In genomic region chr1:70042090-70042716, GRCh38 we compare ENCODE assay signal across 1 cellular context.
TF ChIP-seq lines count a peak whose summit lies in the region.

No MANE protein-coding gene starts in this region.

TF ChIP-seq in K562, 482 proteins besides CTCF, POLR2A, EP300 and RAD21 (continued from another document):
- TF ChIP-seq, protein P1, sequence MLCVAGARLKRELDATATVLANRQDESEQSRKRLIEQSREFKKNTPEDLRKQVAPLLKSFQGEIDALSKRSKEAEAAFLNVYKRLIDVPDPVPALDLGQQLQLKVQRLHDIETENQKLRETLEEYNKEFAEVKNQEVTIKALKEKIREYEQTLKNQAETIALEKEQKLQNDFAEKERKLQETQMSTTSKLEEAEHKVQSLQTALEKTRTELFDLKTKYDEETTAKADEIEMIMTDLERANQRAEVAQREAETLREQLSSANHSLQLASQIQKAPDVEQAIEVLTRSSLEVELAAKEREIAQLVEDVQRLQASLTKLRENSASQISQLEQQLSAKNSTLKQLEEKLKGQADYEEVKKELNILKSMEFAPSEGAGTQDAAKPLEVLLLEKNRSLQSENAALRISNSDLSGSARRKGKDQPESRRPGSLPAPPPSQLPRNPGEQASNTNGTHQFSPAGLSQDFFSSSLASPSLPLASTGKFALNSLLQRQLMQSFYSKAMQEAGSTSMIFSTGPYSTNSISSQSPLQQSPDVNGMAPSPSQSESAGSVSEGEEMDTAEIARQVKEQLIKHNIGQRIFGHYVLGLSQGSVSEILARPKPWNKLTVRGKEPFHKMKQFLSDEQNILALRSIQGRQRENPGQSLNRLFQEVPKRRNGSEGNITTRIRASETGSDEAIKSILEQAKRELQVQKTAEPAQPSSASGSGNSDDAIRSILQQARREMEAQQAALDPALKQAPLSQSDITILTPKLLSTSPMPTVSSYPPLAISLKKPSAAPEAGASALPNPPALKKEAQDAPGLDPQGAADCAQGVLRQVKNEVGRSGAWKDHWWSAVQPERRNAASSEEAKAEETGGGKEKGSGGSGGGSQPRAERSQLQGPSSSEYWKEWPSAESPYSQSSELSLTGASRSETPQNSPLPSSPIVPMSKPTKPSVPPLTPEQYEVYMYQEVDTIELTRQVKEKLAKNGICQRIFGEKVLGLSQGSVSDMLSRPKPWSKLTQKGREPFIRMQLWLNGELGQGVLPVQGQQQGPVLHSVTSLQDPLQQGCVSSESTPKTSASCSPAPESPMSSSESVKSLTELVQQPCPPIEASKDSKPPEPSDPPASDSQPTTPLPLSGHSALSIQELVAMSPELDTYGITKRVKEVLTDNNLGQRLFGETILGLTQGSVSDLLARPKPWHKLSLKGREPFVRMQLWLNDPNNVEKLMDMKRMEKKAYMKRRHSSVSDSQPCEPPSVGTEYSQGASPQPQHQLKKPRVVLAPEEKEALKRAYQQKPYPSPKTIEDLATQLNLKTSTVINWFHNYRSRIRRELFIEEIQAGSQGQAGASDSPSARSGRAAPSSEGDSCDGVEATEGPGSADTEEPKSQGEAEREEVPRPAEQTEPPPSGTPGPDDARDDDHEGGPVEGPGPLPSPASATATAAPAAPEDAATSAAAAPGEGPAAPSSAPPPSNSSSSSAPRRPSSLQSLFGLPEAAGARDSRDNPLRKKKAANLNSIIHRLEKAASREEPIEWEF (CRISPR knock-in tag; IDR thresholded peaks at IDR 0.05) = peak; percentile 37; the same call in 1 of the 2 replicates
- TF ChIP-seq ZNF23 (CRISPR knock-in tag; IDR thresholded peaks at IDR 0.05) = peak; percentile 64; the same call in 1 of the 2 replicates
- peak; percentile 61; the same call in 1 of the 2 replicates for TF ChIP-seq NFRKB (IDR thresholded peaks at IDR 0.05; ENCODE audit: low read depth)
- peak; percentile 51; the same call in 1 of the 2 replicates for TF ChIP-seq BACH1 (tag; IDR thresholded peaks at IDR 0.05)
- TF ChIP-seq ZNF174 (CRISPR knock-in tag; IDR thresholded peaks at IDR 0.05) = 0 out of 2 replicates have a peak, but pooled peaks have one; percentile 9
- peak; percentile 27; the same call in 1 of the 2 replicates for TF ChIP-seq LEF1 (IDR thresholded peaks at IDR 0.05)
- TF ChIP-seq CREM (IDR thresholded peaks at IDR 0.05; ENCODE audit: low read depth) = peak; percentile 36
- no peak for TF ChIP-seq MYNN (IDR thresholded peaks at IDR 0.05)
- TF ChIP-seq MYNN (CRISPR knock-in tag; IDR thresholded peaks at IDR 0.05) = no peak
- peak; percentile 37; the same call in 1 of the 2 replicates for TF ChIP-seq ZNF584 (CRISPR knock-in tag; IDR thresholded peaks at IDR 0.05; ENCODE audit: low read depth)
- no peak for TF ChIP-seq MCM3 (IDR thresholded peaks at IDR 0.05)
- TF ChIP-seq FOXK2 (conservative IDR thresholded peaks at IDR 0.05 in 1 of 2, IDR thresholded peaks at IDR 0.05 in 1 of 2; ENCODE audit: low read depth in 2 of 2) = peak in 1 of 2 experiments; percentile 41; a peak in 1 of 4 replicates
- peak; percentile 29 for TF ChIP-seq RNF2 (IDR thresholded peaks at IDR 0.05)
- TF ChIP-seq CTBP1 (IDR thresholded peaks at IDR 0.05; ENCODE audit: borderline replicate concordance) = peak; percentile 63
- no peak for TF ChIP-seq RBM34 (IDR thresholded peaks at IDR 0.05; ENCODE audit: borderline replicate concordance, insufficient read depth, low read length)
- TF ChIP-seq NFXL1 (CRISPR knock-in tag; IDR thresholded peaks at IDR 0.05) = peak; percentile 68; the same call in 1 of the 2 replicates
- no peak for TF ChIP-seq HDAC1 (IDR thresholded peaks at IDR 0.05)
- no peak for TF ChIP-seq SMAD3 (CRISPR knock-in tag; conservative IDR thresholded peaks at IDR 0.05)
- peak; percentile 76; the same call in 1 of the 2 replicates for TF ChIP-seq BRD4 (IDR thresholded peaks at IDR 0.05)
- 0 out of 2 replicates have a peak, but pooled peaks have one; percentile 3 for TF ChIP-seq SMARCE1 (IDR thresholded peaks at IDR 0.05)
- TF ChIP-seq MAZ (CRISPR knock-in tag; conservative IDR thresholded peaks at IDR 0.05 in 1 of 2, IDR thresholded peaks at IDR 0.05 in 1 of 2) = 0 out of 4 replicates have a peak, but pooled peaks of 1 of the 2 experiments have one; percentile 13
- TF ChIP-seq NR2C1 (IDR thresholded peaks at IDR 0.05) = no peak
- TF ChIP-seq NR2C1 (tag; IDR thresholded peaks at IDR 0.05) = peak; percentile 36; the same call in 1 of the 2 replicates
- 0 out of 2 replicates have a peak, but pooled peaks have one; percentile 8 for TF ChIP-seq ZNF212 (CRISPR knock-in tag; IDR thresholded peaks at IDR 0.05)
- TF ChIP-seq MYC (IDR thresholded peaks at IDR 0.05; ENCODE audit: low read depth, low read length) = peak; percentile 48; the same call in 1 of the 2 replicates
- TF ChIP-seq MYC (CRISPR knock-in tag; IDR thresholded peaks at IDR 0.05; ENCODE audit: borderline replicate concordance, low read depth) = no peak
- TF ChIP-seq MEF2D (tag; conservative IDR thresholded peaks at IDR 0.05; ENCODE audit: low read depth) = 0 out of 2 replicates have a peak, but pooled peaks have one; percentile 37
TF ChIP-seq in K562: peak in this region for 46.
